ENCODE assay signal across 12 cellular contexts in the genomic region with DNA sequence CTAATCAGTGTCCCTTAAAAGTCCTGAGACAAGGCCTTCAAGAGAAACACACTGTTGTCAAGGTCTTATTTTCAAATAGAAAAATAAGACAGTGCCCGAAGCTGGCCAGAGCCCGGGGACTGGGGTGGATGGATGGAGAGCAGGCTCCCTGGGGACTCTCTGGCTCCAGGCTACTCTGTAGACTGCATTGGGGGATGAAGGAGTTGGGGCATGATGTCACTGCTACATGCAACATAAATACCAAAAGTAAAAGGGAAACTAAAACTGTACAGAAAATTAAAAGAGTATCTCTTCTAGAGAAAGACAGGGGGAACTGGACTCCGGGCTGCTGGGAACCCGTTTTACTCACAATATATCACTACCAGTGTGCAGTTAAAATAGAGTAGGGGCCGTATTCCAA.
DNase-seq lines count a peak whose midpoint lies in the region; ATAC-seq and TF ChIP-seq lines count a peak whose summit lies in the region.
"Had no signal": no experiment of that assay in that cellular context is flagged by ENCODE, and none has a peak within 500 bp of the region (broad histone marks: within the 10 kb centered on the region; RNA-seq: fewer than 3 reads in every experiment).

No MANE protein-coding gene starts in this region.

- no peak overlapping the region for H3K27ac ChIP-seq in caudate nucleus (ENCODE audit: low read depth, low read length)
- H3K27ac ChIP-seq: sigmoid colon had no signal

- H3K4me3 ChIP-seq in GM06990 (replicated peaks; ENCODE audit: low read depth, low read length) = no peak overlapping the region
- H3K4me3 ChIP-seq: sigmoid colon had no signal

- no peaks in the 10 kb centered on the region for H3K27me3 ChIP-seq in GM06990 (replicated peaks; ENCODE audit: control insufficient read depth, insufficient read depth, low read length)
- H3K27me3 ChIP-seq: sigmoid colon had no signal

- no peaks in the 10 kb centered on the region for H3K36me3 ChIP-seq in GM06990 (ENCODE audit: control insufficient read depth, insufficient read depth, low read length)

- DNase-seq in GM06990 (ENCODE audit: extremely low read depth, insufficient read length) (peak; percentile 13), NCI-H1930 (lab: John Stamatoyannopoulos, UW) (no peak), SIG-M5 treated with dmso at 0.1 percent for 504 hours (lab: John Stamatoyannopoulos, UW; ENCODE audit: unreplicated experiment) (no peak), caudate nucleus (lab: John Stamatoyannopoulos, UW) (no peak)
- DNase-seq in activated naive CD4-positive, alpha-beta T cell treated with Interleukin-2 at 50 U/mL for 16 hours = no peak
- DNase-seq: NCI-H226, SHP77, sigmoid colon had no signal

- peak; percentile 8 for TF ChIP-seq CTCF in GM06990 (IDR thresholded peaks at IDR 0.05; ENCODE audit: insufficient read depth, low read length, poor library complexity, severe bottlenecking)

- ATAC-seq in GM19324 (IDR thresholded peaks at IDR 0.05; ENCODE audit: low FRiP score, unreplicated experiment) (peak; percentile 84), HG02642 (IDR thresholded peaks at IDR 0.05; ENCODE audit: poor library complexity, unreplicated experiment) (peak; percentile 79), HG03457 (IDR thresholded peaks at IDR 0.05; ENCODE audit: unreplicated experiment) (peak; percentile 62)
- ATAC-seq: HCT116 had no signal
